ENCODE assay signal across 1 cellular context in genomic region chr15:57329582-57330367, GRCh38.
TF ChIP-seq lines count a peak whose summit lies in the region.

No MANE protein-coding gene starts in this region.

TF ChIP-seq in GM12878, 131 proteins besides CTCF, POLR2A, EP300 and RAD21:
- TF ChIP-seq YY1 (IDR thresholded peaks at IDR 0.05; ENCODE audit: low read depth, low read length) (no peak), RUNX3 (IDR thresholded peaks at IDR 0.05; ENCODE audit: low read length) (0 out of 2 replicates have a peak, but pooled peaks have one; percentile 7)
TF ChIP-seq in GM12878: peak in this region for 1.
